Comparison of ENCODE assay signal across 28 cellular contexts in the genomic region with DNA sequence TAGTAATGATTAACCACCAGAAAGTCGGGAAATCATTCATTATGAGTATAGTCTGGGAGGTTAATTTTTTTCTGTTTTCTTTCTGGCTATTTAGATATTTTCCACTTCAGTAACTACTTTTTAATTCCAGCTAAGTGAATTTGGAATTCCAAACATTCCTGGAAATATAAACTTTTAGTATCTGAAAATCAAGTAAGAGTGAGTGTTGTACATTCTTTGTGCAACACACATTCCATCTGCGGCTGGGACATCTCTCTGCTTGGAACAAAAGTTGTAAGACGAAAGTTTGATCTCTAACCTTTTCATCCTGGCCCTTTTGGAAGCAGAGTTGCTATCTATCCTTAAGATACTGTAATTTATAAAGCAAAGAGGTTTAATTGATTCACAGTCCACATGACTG.
DNase-seq lines count a peak whose midpoint lies in the region; ATAC-seq and TF ChIP-seq lines count a peak whose summit lies in the region.
"Had no signal": no experiment of that assay in that cellular context is flagged by ENCODE, and none has a peak within 500 bp of the region (broad histone marks: within the 10 kb centered on the region; RNA-seq: fewer than 3 reads in every experiment).

No MANE protein-coding gene starts in this region.

- no peaks in the 10 kb centered on the region for H4K20me1 ChIP-seq in SK-N-SH (ENCODE audit: insufficient read depth)

- no peak overlapping the region for H3K27ac Mint-ChIP-seq in CD8-positive, alpha-beta T cell
- H3K27ac Mint-ChIP-seq: activated CD4-positive, alpha-beta T cell treated with anti-CD3 and anti-CD28 coated beads, Interleukin-2, amount 10 ng/mL, durations not matched to agents 24 days and 14 days; endodermal cell; natural killer cell had no signal

- no peak overlapping the region for H3K4me2 ChIP-seq in SK-N-SH

- no peaks in the 10 kb centered on the region for H3K9me2 ChIP-seq in SK-N-SH

- no peak for TF ChIP-seq EP300 in SK-N-SH (IDR thresholded peaks at IDR 0.05; ENCODE audit: borderline replicate concordance in 1 of 2, low read depth in 1 of 2, low read length in 1 of 2)

- no peak overlapping the region for H3K27ac ChIP-seq in SK-N-SH (ENCODE audit: low read depth in 2 of 2, low read length in 1 of 2)
- no peak overlapping the region for H3K27ac ChIP-seq in CD8-positive, alpha-beta T cell (ENCODE audit: low read depth, low read length)
- H3K27ac ChIP-seq: 22Rv1, adrenal gland, coronary artery, heart left ventricle, left lung, spleen, tibial artery had no signal

- H3K27me3 Mint-ChIP-seq in CD8-positive, alpha-beta T cell (ENCODE audit: low read depth), result peaks cover 7% of the 10 kb centered on the region

- no peaks in the 10 kb centered on the region for H3F3A ChIP-seq in SK-N-SH (replicated peaks; ENCODE audit: insufficient read depth)

- H3K27me3 ChIP-seq in SK-N-SH (ENCODE audit: insufficient read depth), result no peaks in the 10 kb centered on the region
- no peaks in the 10 kb centered on the region for H3K27me3 ChIP-seq in kidney epithelial cell (ENCODE audit: control insufficient read depth, insufficient read depth, low read length)
- H3K27me3 ChIP-seq in CD8-positive, alpha-beta T cell (ENCODE audit: insufficient read depth, low read length), result no peaks in the 10 kb centered on the region
- H3K27me3 ChIP-seq: adrenal gland, BE2C, left lung, tibial artery had no signal

- no peak for DNase-seq in SK-N-SH
- peak; percentile 8 for DNase-seq in astrocyte of the spinal cord (ENCODE audit: low read depth, low spot score)
- DNase-seq in kidney epithelial cell (ENCODE audit: low read depth), result peak; percentile 18
- no peak for DNase-seq in CD8-positive, alpha-beta T cell
- no peak for DNase-seq in mesenteric fat pad (ENCODE audit: low spot score)
- DNase-seq in MV-4-11 (lab: John Stamatoyannopoulos, UW), result no peak
- DNase-seq: activated CD4-positive, alpha-beta T cell treated with anti-CD3 and anti-CD28 coated beads, Interleukin-2, amount 10 ng/mL, durations not matched to agents 24 days and 14 days; activated T-cell treated with anti-CD3 and anti-CD28 coated beads, Interleukin-2, amount 50 U/mL, for 4 hours; BE2C; COR-L47; endodermal cell; heart left ventricle; left lung; natural killer cell; NCI-H1092 treated with DMSO at 0.1 percent for 48 hours; NCI-H1930; NCI-H69; retina; spleen; stimulated activated CD4-positive, alpha-beta T cell treated with anti-CD3 and anti-CD28 coated beads, Interleukin-4, amount 100 ng/mL, for 24 hours; stimulated activated naive CD4-positive, alpha-beta T cell treated with Interleukin-2 at 50 U/mL for 16 hours; tibial artery had no signal

- H3K4me3 Mint-ChIP-seq in CD8-positive, alpha-beta T cell, result no peak overlapping the region
- H3K4me3 Mint-ChIP-seq: activated CD4-positive, alpha-beta T cell treated with anti-CD3 and anti-CD28 coated beads, Interleukin-2, amount 10 ng/mL, durations not matched to agents 24 days and 14 days; activated T-cell treated with anti-CD3 and anti-CD28 coated beads, Interleukin-2, amount 50 U/mL, for 4 hours; endodermal cell; natural killer cell had no signal

- H3K4me1 Mint-ChIP-seq in CD8-positive, alpha-beta T cell (ENCODE audit: low read depth), result no peaks in the 10 kb centered on the region
- H3K4me1 Mint-ChIP-seq: activated CD4-positive, alpha-beta T cell treated with anti-CD3 and anti-CD28 coated beads, Interleukin-2, amount 10 ng/mL, durations not matched to agents 24 days and 14 days; natural killer cell had no signal

- 34% methylated on average over 3 of the region's 3 CpGs for WGBS in SK-N-SH (ENCODE audit: low lambda C conversion rate)

- H3K9me3 ChIP-seq in SK-N-SH, result no peaks in the 10 kb centered on the region
- no peaks in the 10 kb centered on the region for H3K9me3 ChIP-seq in CD8-positive, alpha-beta T cell (ENCODE audit: low read length)
- H3K9me3 ChIP-seq: adrenal gland, BE2C, HAP-1, heart left ventricle, left lung, spleen, tibial artery had no signal

- no peak for TF ChIP-seq RAD21 in SK-N-SH (IDR thresholded peaks at IDR 0.05; ENCODE audit: low read length)

- CTCF ChIA-PET in SK-N-SH (lab: Yijun Ruan, JAX), result no interaction called here
- CTCF ChIA-PET in CD8-positive, alpha-beta T cell (lab: Charles Lee), result no interaction called here

- H3K36me3 Mint-ChIP-seq in CD8-positive, alpha-beta T cell, result no peaks in the 10 kb centered on the region
- H3K36me3 Mint-ChIP-seq: natural killer cell had no signal

- in situ Hi-C loops in astrocyte of the spinal cord (cut with HindIII; ENCODE audit: low sequenced_read_pairs), result no loop called here

- TF ChIP-seq CTCF in SK-N-SH (IDR thresholded peaks at IDR 0.05) (no peak), astrocyte of the spinal cord (IDR thresholded peaks at IDR 0.05; ENCODE audit: low read depth, low read length) (no peak), kidney epithelial cell (IDR thresholded peaks at IDR 0.05; ENCODE audit: insufficient read depth, low read length, poor library complexity, severe bottlenecking) (no peak)
- TF ChIP-seq CTCF in CD8-positive, alpha-beta T cell (IDR thresholded peaks at IDR 0.05), result no peak

- H3K79me2 ChIP-seq in SK-N-SH (ENCODE audit: insufficient read depth), result no peaks in the 10 kb centered on the region

- no peaks in the 10 kb centered on the region for H3K4me1 ChIP-seq in SK-N-SH (ENCODE audit: control insufficient read depth in 1 of 2, insufficient read depth in 2 of 2, low read depth in 1 of 2, low read length in 1 of 2)
- no peaks in the 10 kb centered on the region for H3K4me1 ChIP-seq in CD8-positive, alpha-beta T cell (ENCODE audit: insufficient read depth, low read length)
- H3K4me1 ChIP-seq: adrenal gland, BE2C, HAP-1, heart left ventricle, left lung, spleen, tibial artery had no signal

- no peak overlapping the region for H3K9ac ChIP-seq in SK-N-SH

- H2AFZ ChIP-seq in SK-N-SH (ENCODE audit: low read depth), result no peak overlapping the region

- intact Hi-C loops in CD8-positive, alpha-beta T cell (cut with DNase I, micrococcal nuclease), result no loop called here

- H3K4me3 ChIP-seq in SK-N-SH (ENCODE audit: low read depth in 2 of 2, low read length in 1 of 2), result no peak overlapping the region
- no peak overlapping the region for H3K4me3 ChIP-seq in astrocyte of the spinal cord (ENCODE audit: low read depth, low read length)
- H3K4me3 ChIP-seq in kidney epithelial cell (ENCODE audit: low read depth, low read length), result no peak overlapping the region
- H3K4me3 ChIP-seq in CD8-positive, alpha-beta T cell (ENCODE audit: low read depth, low read length), result no peak overlapping the region
- H3K4me3 ChIP-seq: adrenal gland, coronary artery, HAP-1, heart left ventricle, left lung, spleen, tibial artery had no signal

- H3K36me3 ChIP-seq in SK-N-SH (replicated peaks in 1 of 2; ENCODE audit: control insufficient read depth in 1 of 2, insufficient read depth in 2 of 2, low read length in 1 of 2) (no peaks in the 10 kb centered on the region), kidney epithelial cell (ENCODE audit: control insufficient read depth, insufficient read depth, low read length) (no peaks in the 10 kb centered on the region)
- H3K36me3 ChIP-seq in CD8-positive, alpha-beta T cell (ENCODE audit: insufficient read depth, low read length), result no peaks in the 10 kb centered on the region
- H3K36me3 ChIP-seq: adrenal gland, BE2C, HAP-1, heart left ventricle, left lung, spleen, tibial artery had no signal

- ATAC-seq in SK-N-SH treated with all-trans-retinoic acid at 6 μM for 48 hours (no peak), GM19397 (IDR thresholded peaks at IDR 0.05; ENCODE audit: unreplicated experiment) (no peak)
- no peak for ATAC-seq in CD8-positive, alpha-beta T cell
- ATAC-seq: activated T-cell treated with anti-CD3 and anti-CD28 coated beads, Interleukin-2, amount 50 U/mL, for 4 hours; heart left ventricle; natural killer cell had no signal

- H3K9me3 Mint-ChIP-seq in CD8-positive, alpha-beta T cell, result no peaks in the 10 kb centered on the region
- H3K9me3 Mint-ChIP-seq: activated CD4-positive, alpha-beta T cell treated with anti-CD3 and anti-CD28 coated beads, Interleukin-2, amount 10 ng/mL, durations not matched to agents 24 days and 14 days; activated T-cell treated with anti-CD3 and anti-CD28 coated beads, Interleukin-2, amount 50 U/mL, for 4 hours; endodermal cell had no signal

- POLR2A ChIA-PET in SK-N-SH (lab: Yijun Ruan, JAX), result no interaction called here
- POLR2A ChIA-PET in CD8-positive, alpha-beta T cell (lab: Charles Lee), result no interaction called here

TF ChIP-seq in SK-N-SH treated with all-trans-retinoic acid at 6 μM for 48 hours, 23 proteins besides CTCF, POLR2A, EP300 and RAD21 (continues in another document):
- 0 out of 2 replicates have a peak, but pooled peaks have one; percentile 10 for TF ChIP-seq ISL1 (CRISPR knock-in tag; IDR thresholded peaks at IDR 0.05)
- TF ChIP-seq TCF4 (CRISPR knock-in tag; IDR thresholded peaks at IDR 0.05; ENCODE audit: borderline replicate concordance), result no peak
- no peak for TF ChIP-seq ZNF565 (CRISPR knock-in tag; conservative IDR thresholded peaks at IDR 0.05; ENCODE audit: low read depth)

TF ChIP-seq in SK-N-SH, 30 proteins besides CTCF, POLR2A, EP300 and RAD21 (continues in another document):
- TF ChIP-seq CHD2 (IDR thresholded peaks at IDR 0.05; ENCODE audit: low read length, partially characterized antibody), result no peak
- TF ChIP-seq PBX3 (IDR thresholded peaks at IDR 0.05), result no peak
- TF ChIP-seq, protein P1, sequence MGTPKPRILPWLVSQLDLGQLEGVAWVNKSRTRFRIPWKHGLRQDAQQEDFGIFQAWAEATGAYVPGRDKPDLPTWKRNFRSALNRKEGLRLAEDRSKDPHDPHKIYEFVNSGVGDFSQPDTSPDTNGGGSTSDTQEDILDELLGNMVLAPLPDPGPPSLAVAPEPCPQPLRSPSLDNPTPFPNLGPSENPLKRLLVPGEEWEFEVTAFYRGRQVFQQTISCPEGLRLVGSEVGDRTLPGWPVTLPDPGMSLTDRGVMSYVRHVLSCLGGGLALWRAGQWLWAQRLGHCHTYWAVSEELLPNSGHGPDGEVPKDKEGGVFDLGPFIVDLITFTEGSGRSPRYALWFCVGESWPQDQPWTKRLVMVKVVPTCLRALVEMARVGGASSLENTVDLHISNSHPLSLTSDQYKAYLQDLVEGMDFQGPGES (IDR thresholded peaks at IDR 0.05; ENCODE audit: low read depth, low read length), result no peak
- no peak for TF ChIP-seq POLR2AphosphoS5 (IDR thresholded peaks at IDR 0.05; ENCODE audit: low read depth, low read length)
- no peak for TF ChIP-seq TEAD4 (IDR thresholded peaks at IDR 0.05; ENCODE audit: borderline replicate concordance, insufficient read depth)
- TF ChIP-seq NRF1 (IDR thresholded peaks at IDR 0.05; ENCODE audit: low read depth, low read length), result no peak
- TF ChIP-seq GABPA (IDR thresholded peaks at IDR 0.05; ENCODE audit: low read depth), result no peak

Comparison
In these comparisons a context has a peak if more than half of its experiments do, and no peak if none do; other contexts are left out.
1. DNase-seq: peak in astrocyte of the spinal cord (single experiment) and kidney epithelial cell (single experiment); none in SK-N-SH (single experiment), CD8-positive, alpha-beta T cell (0 of 7), mesenteric fat pad (single experiment) and MV-4-11 (single experiment).